Comparison of ENCODE assay signal across 8 cellular contexts in genomic region chr5:120655828-120656435, GRCh38.
DNase-seq lines count a peak whose midpoint lies in the region; ATAC-seq and TF ChIP-seq lines count a peak whose summit lies in the region.

No MANE protein-coding gene starts in this region.

- H3K4me1 ChIP-seq in DOHH2 (ENCODE audit: control insufficient read depth, low read length) (no peaks in the 10 kb centered on the region), tibial artery (no peaks in the 10 kb centered on the region)

- H3K4me2 ChIP-seq in DOHH2 (ENCODE audit: low read length) = no peak overlapping the region

- TF ChIP-seq CTCF in DOHH2 (IDR thresholded peaks at IDR 0.05; ENCODE audit: low read depth, low read length, poor library complexity, severe bottlenecking) (peak; percentile 49), WERI-Rb-1 (IDR thresholded peaks at IDR 0.05; ENCODE audit: low read depth, low read length) (peak; percentile 74), tibial artery (IDR thresholded peaks at IDR 0.05) (peak in 1 of 2 experiments; percentile 5)

- no peaks in the 10 kb centered on the region for H3K9me2 ChIP-seq in DOHH2 (replicated peaks; ENCODE audit: control insufficient read depth, low read length)

- DNase-seq in WERI-Rb-1 (peak; percentile 60), kidney glomerular epithelial cell (lab: John Stamatoyannopoulos, UW) (peak; percentile 7), mesenteric fat pad (ENCODE audit: low spot score) (no peak), tibial artery (no peak)
- DNase-seq in stimulated activated naive CD4-positive, alpha-beta T cell (lab: John Stamatoyannopoulos, UW) = no peak

- no peaks in the 10 kb centered on the region for H3K79me2 ChIP-seq in DOHH2 (ENCODE audit: control insufficient read depth, low read length)

- H3K27me3 ChIP-seq in DOHH2 (ENCODE audit: control insufficient read depth, low read length) (no peaks in the 10 kb centered on the region), WERI-Rb-1 (ENCODE audit: insufficient read depth, low read depth, severe bottlenecking) (no peaks in the 10 kb centered on the region), tibial artery (no peaks in the 10 kb centered on the region)

- ATAC-seq in GM19035 (IDR thresholded peaks at IDR 0.05; ENCODE audit: unreplicated experiment) (peak; percentile 72), HG03469 (IDR thresholded peaks at IDR 0.05; ENCODE audit: unreplicated experiment) (peak; percentile 64)

- H3K36me3 ChIP-seq in DOHH2 (ENCODE audit: control insufficient read depth, low read length) (no peaks in the 10 kb centered on the region), WERI-Rb-1 (no peaks in the 10 kb centered on the region), tibial artery (no peaks in the 10 kb centered on the region)

- no peaks in the 10 kb centered on the region for H3K9me3 ChIP-seq in DOHH2 (ENCODE audit: control insufficient read depth, insufficient read depth, low read length)
- H3K9me3 ChIP-seq in WERI-Rb-1 (ENCODE audit: severe bottlenecking) = no peaks in the 10 kb centered on the region
- no peaks in the 10 kb centered on the region for H3K9me3 ChIP-seq in tibial artery

- no peaks in the 10 kb centered on the region for H3F3A ChIP-seq in DOHH2 (ENCODE audit: control insufficient read depth, insufficient read depth)

- H3K4me3 ChIP-seq in DOHH2 (ENCODE audit: low read length) (no peak overlapping the region), WERI-Rb-1 (ENCODE audit: low read depth, low read length) (no peak overlapping the region), tibial artery (no peak overlapping the region)

- H4K20me1 ChIP-seq in DOHH2 (ENCODE audit: control insufficient read depth, insufficient read depth, low read depth, low read length) = no peaks in the 10 kb centered on the region

- H3K27ac ChIP-seq in DOHH2 (ENCODE audit: low read depth, low read length) (no peak overlapping the region), WERI-Rb-1 (no peak overlapping the region), tibial artery (no peak overlapping the region)

- intact Hi-C loops in tibial artery (cut with DNase I; ENCODE audit: low total_unique reads) = no loop called here

Comparison
In these comparisons a context has a peak if more than half of its experiments do, and no peak if none do; other contexts are left out.
1. DNase-seq: peak in WERI-Rb-1 (single experiment) and kidney glomerular epithelial cell (single experiment); none in mesenteric fat pad (single experiment), stimulated activated naive CD4-positive, alpha-beta T cell (0 of 6) and tibial artery (0 of 2).